In the genomic region with DNA sequence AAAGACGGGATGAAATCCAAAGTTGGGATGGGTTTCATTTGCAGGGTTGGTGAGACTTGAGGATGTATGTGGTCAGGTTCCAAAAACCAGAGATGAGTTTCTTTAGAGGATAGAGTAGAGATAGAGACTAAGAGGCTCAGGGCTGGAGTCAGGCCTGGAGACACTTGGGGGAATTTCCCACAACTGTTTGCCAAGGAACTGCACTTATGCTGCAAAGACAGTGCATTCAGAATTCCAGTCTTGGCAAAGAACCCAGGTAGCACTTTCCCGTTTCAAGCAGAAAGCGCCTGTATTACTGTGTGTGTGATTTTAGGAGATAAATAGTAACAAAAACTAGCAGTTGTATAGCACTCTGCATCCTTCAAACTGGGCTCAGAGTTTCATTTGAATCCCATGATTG, we compare ENCODE assay signal across 17 cellular contexts. TPM values are rescaled to one million over a fixed set of nuclear protein-coding genes. Genes with fewer than 3 reads are reported as not detected.
DNase-seq lines count a peak whose midpoint lies in the region; ATAC-seq and TF ChIP-seq lines count a peak whose summit lies in the region.
"Had no signal": no experiment of that assay in that cellular context is flagged by ENCODE, and none has a peak within 500 bp of the region (broad histone marks: within the 10 kb centered on the region; RNA-seq: fewer than 3 reads in every experiment).

No MANE protein-coding gene starts in this region.

- TF ChIP-seq CTCF in chondrocyte (IDR thresholded peaks at IDR 0.05) = no peak

- H3K9me3 Mint-ChIP-seq in chondrocyte (ENCODE audit: low read depth) = peaks cover 4% of the 10 kb centered on the region
- H3K9me3 Mint-ChIP-seq: CD8-positive, alpha-beta T cell; H9 had no signal

- no peak overlapping the region for H3K27ac Mint-ChIP-seq in chondrocyte (ENCODE audit: unreplicated experiment)
- H3K27ac Mint-ChIP-seq: B cell; CD8-positive, alpha-beta T cell had no signal

- H3K36me3 Mint-ChIP-seq in chondrocyte (ENCODE audit: low read depth) = no peaks in the 10 kb centered on the region
- H3K36me3 Mint-ChIP-seq: CD8-positive, alpha-beta T cell had no signal

- no peak overlapping the region for H3K4me3 Mint-ChIP-seq in chondrocyte (ENCODE audit: unreplicated experiment)
- H3K4me3 Mint-ChIP-seq: B cell; CD8-positive, alpha-beta T cell; H9 had no signal

- DNase-seq in NCI-H446 (lab: John Stamatoyannopoulos, UW) (peak; percentile 21 to 82), astrocyte of the hippocampus (ENCODE audit: low read depth, low spot score) (peak; percentile 23), medulla oblongata (ENCODE audit: extremely low spot score) (peak; percentile 54), pons (ENCODE audit: low spot score) (peak; percentile 19), NOMO-1 treated with dmso at 0.1 percent for 144 hours (lab: John Stamatoyannopoulos, UW; ENCODE audit: unreplicated experiment) (no peak), chondrocyte (ENCODE audit: low spot score) (no peak)
- DNase-seq: CD8-positive, alpha-beta T cell; DMS 273 treated with DMSO at 0.1 percent for 48 hours; DMS53; DND-41; EL; H9 had no signal

- peaks cover under 1% of the 10 kb centered on the region for H3K4me1 Mint-ChIP-seq in chondrocyte (ENCODE audit: low read depth)
- H3K4me1 Mint-ChIP-seq: B cell had no signal

- H3K27me3 Mint-ChIP-seq in chondrocyte (ENCODE audit: low read depth) = no peaks in the 10 kb centered on the region

- ATAC-seq in HG03196 (IDR thresholded peaks at IDR 0.05; ENCODE audit: unreplicated experiment) = no peak
- ATAC-seq: CD8-positive, alpha-beta T cell; GM12878; HepG2 had no signal

RNA-seq across cellular contexts. Expression of a gene that starts 55.4 kb away (rescaled TPM):
- total RNA-seq in chondrocyte = 1.2 to 2.6 TPM (median 1.6 TPM) in 3 replicates
- total RNA-seq: B cell; CD8-positive, alpha-beta T cell; G401; HepG2 had no signal

Comparison
In these comparisons a context has a peak if more than half of its experiments do, and no peak if none do; other contexts are left out.
1. DNase-seq: peak in NCI-H446 (2 of 2), astrocyte of the hippocampus (single experiment), medulla oblongata (single experiment) and pons (single experiment); none in NOMO-1 treated with dmso at 0.1 percent for 144 hours (single experiment) and chondrocyte (single experiment).